In genomic region chr11:57604289-57605010, GRCh38 we compare ENCODE assay signal across 1 cellular context.
TF ChIP-seq lines count a peak whose summit lies in the region.

No MANE protein-coding gene starts in this region.

TF ChIP-seq in K562, 482 proteins besides CTCF, POLR2A, EP300 and RAD21:
- no peak for TF ChIP-seq ZKSCAN8 (CRISPR knock-in tag; IDR thresholded peaks at IDR 0.05)
- TF ChIP-seq ZNF232 (CRISPR knock-in tag; IDR thresholded peaks at IDR 0.05), result no peak
- TF ChIP-seq ZNF699 (CRISPR knock-in tag; IDR thresholded peaks at IDR 0.05; ENCODE audit: insufficient replicate concordance), result no peak
- no peak for TF ChIP-seq PREB (CRISPR knock-in tag; IDR thresholded peaks at IDR 0.05)
- no peak for TF ChIP-seq TCF3 (CRISPR knock-in tag; IDR thresholded peaks at IDR 0.05)
- TF ChIP-seq TRIM25 (IDR thresholded peaks at IDR 0.05; ENCODE audit: borderline replicate concordance), result no peak
- TF ChIP-seq GABPA (tag; conservative IDR thresholded peaks at IDR 0.05; ENCODE audit: low read depth), result peak; percentile 29; the same call in 1 of the 2 replicates
- TF ChIP-seq HIVEP1 (CRISPR knock-in tag; IDR thresholded peaks at IDR 0.05), result no peak
- TF ChIP-seq ZNF639 (CRISPR knock-in tag; conservative IDR thresholded peaks at IDR 0.05 in 1 of 2, IDR thresholded peaks at IDR 0.05 in 1 of 2), result no peak
- no peak for TF ChIP-seq GTF2E2 (tag; IDR thresholded peaks at IDR 0.05)
- no peak for TF ChIP-seq TAF1 (IDR thresholded peaks at IDR 0.05; ENCODE audit: control insufficient read depth, extremely low read depth, insufficient read depth, low read length, severe bottlenecking)
- no peak for TF ChIP-seq POLR2H (tag; IDR thresholded peaks at IDR 0.05; ENCODE audit: low read depth)
- TF ChIP-seq TSC22D4 (tag; IDR thresholded peaks at IDR 0.05), result no peak
- TF ChIP-seq ZBTB26 (CRISPR knock-in tag; IDR thresholded peaks at IDR 0.05), result no peak
- no peak for TF ChIP-seq ZNF280B (CRISPR knock-in tag; IDR thresholded peaks at IDR 0.05)
- TF ChIP-seq POLR2B (IDR thresholded peaks at IDR 0.05; ENCODE audit: low read depth, partially characterized antibody), result no peak
- peak; percentile 87 for TF ChIP-seq DACH1 (IDR thresholded peaks at IDR 0.05; ENCODE audit: partially characterized antibody)
- TF ChIP-seq KDM2B (CRISPR knock-in tag; IDR thresholded peaks at IDR 0.05), result no peak
- no peak for TF ChIP-seq TAF7 (tag; IDR thresholded peaks at IDR 0.05)
- TF ChIP-seq ZBTB49 (CRISPR knock-in tag; IDR thresholded peaks at IDR 0.05; ENCODE audit: borderline replicate concordance), result no peak
- TF ChIP-seq TFAP4 (CRISPR knock-in tag; IDR thresholded peaks at IDR 0.05; ENCODE audit: borderline replicate concordance), result 0 out of 2 replicates have a peak, but pooled peaks have one; percentile 14
- no peak for TF ChIP-seq ZBTB12 (CRISPR knock-in tag; IDR thresholded peaks at IDR 0.05)
- TF ChIP-seq SIX5 (IDR thresholded peaks at IDR 0.05; ENCODE audit: borderline replicate concordance in 1 of 2, insufficient read depth in 1 of 2, low read depth in 1 of 2, low read length in 2 of 2), result no peak
- no peak for TF ChIP-seq MLX (CRISPR knock-in tag; conservative IDR thresholded peaks at IDR 0.05)
- TF ChIP-seq ZNF764 (CRISPR knock-in tag; IDR thresholded peaks at IDR 0.05; ENCODE audit: low read depth), result no peak
- no peak for TF ChIP-seq MTA3 (IDR thresholded peaks at IDR 0.05; ENCODE audit: borderline replicate concordance)
